Comparison of ENCODE assay signal across 27 cellular contexts in the genomic region with DNA sequence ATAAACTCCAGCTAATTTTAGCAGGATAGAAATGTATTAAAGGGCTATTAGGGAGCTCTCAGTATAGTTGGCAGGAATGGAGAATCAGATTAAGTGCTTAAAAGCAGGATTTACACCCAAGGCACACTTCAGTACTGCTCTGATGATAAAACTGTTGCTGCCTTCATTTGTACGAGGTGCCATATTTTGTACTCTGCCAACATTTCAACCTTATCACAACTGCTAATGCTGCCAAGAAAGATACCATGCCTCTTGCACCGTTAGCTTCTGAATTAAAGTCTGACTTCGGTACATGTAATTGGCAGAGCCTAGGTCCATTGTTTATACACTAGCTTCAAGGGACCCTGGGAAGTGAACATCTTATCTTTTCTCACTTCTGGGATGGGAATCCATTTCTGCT.
"Had no signal": no experiment of that assay in that cellular context is flagged by ENCODE, and none has a peak within 500 bp of the region (broad histone marks: within the 10 kb centered on the region; RNA-seq: fewer than 3 reads in every experiment).

No MANE protein-coding gene starts in this region.

- H3K4me3 ChIP-seq: hepatocyte, lung, neural progenitor cell, psoas muscle, skin epidermis, stomach, suprapubic skin, tibial nerve, uterus had no signal

- H3K9me3 ChIP-seq: neutrophil, psoas muscle, stomach, suprapubic skin, tibial nerve, uterus had no signal

- H3K4me2 ChIP-seq: hepatocyte, neural progenitor cell had no signal

- H3K4me1 Mint-ChIP-seq: mesothelial cell of epicardium; naive B cell; natural killer cell; neural progenitor cell; stimulated activated naive B cell treated with anti-CD40 and anti-IgM and Interleukin-4, amounts not matched to agents 10 μg/mL and 1 μg/mL and 100 μg/mL, for 72 hours had no signal

- H3K27me3 ChIP-seq: hepatocyte, neural progenitor cell, neutrophil, stomach, suprapubic skin, tibial nerve, uterus had no signal

- H3K9me3 Mint-ChIP-seq: nephron progenitor cell, neural progenitor cell had no signal

- H3K27ac ChIP-seq: hepatocyte, neural progenitor cell, neutrophil, parathyroid adenoma, psoas muscle, skin epidermis, stomach, suprapubic skin, tibial nerve, uterus had no signal

- H3K9ac ChIP-seq: neural progenitor cell, parathyroid adenoma had no signal

- H3K36me3 ChIP-seq: neural progenitor cell, neutrophil, stomach, suprapubic skin, tibial nerve, uterus had no signal

- H3K79me2 ChIP-seq: hepatocyte, parathyroid adenoma had no signal

- DNase-seq: islet precursor cell; mesendoderm; naive B cell; natural killer cell; nephron progenitor cell; occipital lobe; psoas muscle; stimulated activated CD4-positive, alpha-beta T cell treated with anti-CD3 and anti-CD28 coated beads, Interleukin-12 subunit alpha, Interleukin-12 subunit beta, amount 100 ng/mL, for 4 hours; stimulated activated CD4-positive, alpha-beta T cell treated with anti-CD3 and anti-CD28 coated beads, Interleukin-15, amount 100 ng/mL, for 24 hours; stimulated activated CD4-positive, alpha-beta T cell treated with anti-CD3 and anti-CD28 coated beads, Interleukin-2, amount 100 ng/mL, for 24 hours; stimulated activated CD4-positive, alpha-beta T cell treated with anti-CD3 and anti-CD28 coated beads, Interleukin-4, amount 100 ng/mL, for 1 hour; stimulated activated naive B cell treated with anti-CD40 and anti-IgM and Interleukin-4, amounts not matched to agents 10 μg/mL and 1 μg/mL and 100 μg/mL, for 72 hours; stimulated activated naive CD8-positive, alpha-beta T cell treated with anti-CD3 and anti-CD28 coated beads, Interleukin-15, Interleukin-2, amounts not matched to agents 100 U/mL and 50 U/mL, for 24 hours; stomach; uterus had no signal

- H3K27me3 Mint-ChIP-seq: naive B cell; stimulated activated naive B cell treated with anti-CD40 and anti-IgM and Interleukin-4, amounts not matched to agents 10 μg/mL and 1 μg/mL and 100 μg/mL, for 72 hours; type B pancreatic cell had no signal

- H3K4me3 Mint-ChIP-seq: mesothelial cell of epicardium; naive B cell; natural killer cell; nephron progenitor cell; neural progenitor cell; stimulated activated naive B cell treated with anti-CD40 and anti-IgM and Interleukin-4, amounts not matched to agents 10 μg/mL and 1 μg/mL and 100 μg/mL, for 72 hours; type B pancreatic cell had no signal

- H3K36me3 Mint-ChIP-seq: mesothelial cell of epicardium; naive B cell; natural killer cell; neural progenitor cell; stimulated activated naive B cell treated with anti-CD40 and anti-IgM and Interleukin-4, amounts not matched to agents 10 μg/mL and 1 μg/mL and 100 μg/mL, for 72 hours; type B pancreatic cell had no signal

- H3K4me1 ChIP-seq: neural progenitor cell, parathyroid adenoma, psoas muscle, suprapubic skin, tibial nerve, uterus had no signal

- H2AFZ ChIP-seq: hepatocyte, neural progenitor cell, parathyroid adenoma had no signal

- ATAC-seq: left lobe of liver; natural killer cell; psoas muscle; sciatic nerve; stimulated activated naive B cell treated with anti-CD40 and anti-IgM and Interleukin-4, amounts not matched to agents 10 μg/mL and 1 μg/mL and 100 μg/mL, for 72 hours; stimulated activated naive CD8-positive, alpha-beta T cell treated with anti-CD3 and anti-CD28 coated beads, Interleukin-15, Interleukin-2, amounts not matched to agents 100 U/mL and 50 U/mL, for 24 hours had no signal

- H3K27ac Mint-ChIP-seq: mesothelial cell of epicardium; naive B cell; natural killer cell; nephron progenitor cell; neural progenitor cell; stimulated activated naive B cell treated with anti-CD40 and anti-IgM and Interleukin-4, amounts not matched to agents 10 μg/mL and 1 μg/mL and 100 μg/mL, for 72 hours; type B pancreatic cell had no signal
